1 cellular context compared by ENCODE assay signal in genomic region chr9:121700165-121700830, GRCh38.
TF ChIP-seq lines count a peak whose summit lies in the region.

No MANE protein-coding gene starts in this region.

TF ChIP-seq in HEK293, 187 proteins besides CTCF, POLR2A, EP300 and RAD21 (continued from another document):
- TF ChIP-seq HOXD13 (CRISPR knock-in tag; IDR thresholded peaks at IDR 0.05; ENCODE audit: borderline replicate concordance), result no peak
- no peak for TF ChIP-seq ZNF777 (tag by site-specific recombination; IDR thresholded peaks at IDR 0.05; ENCODE audit: borderline replicate concordance)
- 0 out of 2 replicates have a peak, but pooled peaks have one; percentile 6 for TF ChIP-seq KLF1 (tag by site-specific recombination; IDR thresholded peaks at IDR 0.05)
- TF ChIP-seq ZNF580 (tag by site-specific recombination; IDR thresholded peaks at IDR 0.05), result no peak
- TF ChIP-seq ZNF510 (tag by site-specific recombination; IDR thresholded peaks at IDR 0.05; ENCODE audit: insufficient replicate concordance), result no peak
- no peak for TF ChIP-seq EGR2 (tag by site-specific recombination; IDR thresholded peaks at IDR 0.05; ENCODE audit: low read depth)
- no peak for TF ChIP-seq ZNF155 (tag by site-specific recombination; IDR thresholded peaks at IDR 0.05)
- TF ChIP-seq ZNF837 (tag by site-specific recombination; IDR thresholded peaks at IDR 0.05), result no peak
- no peak for TF ChIP-seq ZFP69B (tag by site-specific recombination; IDR thresholded peaks at IDR 0.05)
- 0 out of 2 replicates have a peak, but pooled peaks have one; percentile 17 for TF ChIP-seq ZNF341 (tag by site-specific recombination; IDR thresholded peaks at IDR 0.05; ENCODE audit: low read depth)
- no peak for TF ChIP-seq ZNF571 (tag by site-specific recombination; IDR thresholded peaks at IDR 0.05)
- TF ChIP-seq ZNF266 (tag by site-specific recombination; IDR thresholded peaks at IDR 0.05; ENCODE audit: low read depth), result no peak
- no peak for TF ChIP-seq ZNF501 (tag by site-specific recombination; IDR thresholded peaks at IDR 0.05)
- TF ChIP-seq ZNF214 (tag by site-specific recombination; IDR thresholded peaks at IDR 0.05; ENCODE audit: borderline replicate concordance), result no peak
- TF ChIP-seq SCRT2 (tag by site-specific recombination; IDR thresholded peaks at IDR 0.05), result no peak
- no peak for TF ChIP-seq TRIM28 (IDR thresholded peaks at IDR 0.05; ENCODE audit: borderline replicate concordance, low read length)
- TF ChIP-seq ZNF843 (tag by site-specific recombination; IDR thresholded peaks at IDR 0.05), result no peak
- TF ChIP-seq REPIN1 (tag by site-specific recombination; IDR thresholded peaks at IDR 0.05; ENCODE audit: low read depth), result no peak
